ENCODE assay signal across 14 cellular contexts in the genomic region with DNA sequence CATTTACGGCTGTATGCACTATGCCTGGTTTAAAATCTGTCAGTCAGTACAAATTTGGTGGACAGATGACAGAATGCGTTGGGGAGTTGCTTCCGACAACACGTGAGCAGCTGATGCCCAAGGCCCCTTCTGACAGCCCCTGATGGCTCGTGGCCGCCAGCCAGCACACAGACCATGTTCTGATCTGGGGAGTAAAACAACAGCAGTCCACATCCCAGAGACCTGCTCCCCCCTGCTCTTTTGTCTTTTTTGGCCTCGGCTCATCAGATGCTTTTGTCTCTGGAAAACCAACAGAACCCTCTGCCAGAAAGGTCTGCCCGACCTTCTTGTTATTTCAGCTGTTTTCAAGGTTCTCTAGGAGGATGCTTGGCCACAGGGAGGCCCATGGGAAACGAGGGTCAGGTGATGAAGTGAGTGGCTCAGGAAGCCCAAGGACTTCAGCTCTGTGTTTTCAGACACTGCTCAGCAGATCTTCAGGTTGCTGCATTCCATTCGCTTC. TPM values are rescaled to one million over a fixed set of nuclear protein-coding genes. Genes with fewer than 3 reads are reported as not detected.
DNase-seq lines count a peak whose midpoint lies in the region; ATAC-seq and TF ChIP-seq lines count a peak whose summit lies in the region.
"Had no signal": no experiment of that assay in that cellular context is flagged by ENCODE, and none has a peak within 500 bp of the region (broad histone marks: within the 10 kb centered on the region; RNA-seq: fewer than 3 reads in every experiment).

No MANE protein-coding gene starts in this region.

- H4K20me1 ChIP-seq in BLaER1 treated with 17β-estradiol and CSF1 and Interleukin-3, amounts not matched to agents 10 nM and 100 nM = no peaks in the 10 kb centered on the region

- in situ Hi-C loops in GM13977 (cut with MboI; ENCODE audit: low pct_unique_long_range_greater_than_20kb, low sequenced_read_pairs, unreplicated experiment) = no loop called here

- WGBS in adrenal gland, 4 donors = 38 to 47% (median 39%) methylated on average over 10 of the region's 10 CpGs

- H3K4me3 ChIP-seq in BLaER1 treated with 17β-estradiol and CSF1 and Interleukin-3, amounts not matched to agents 10 nM and 100 nM = no peak overlapping the region
- H3K4me3 ChIP-seq in adrenal gland = no peak overlapping the region
- H3K4me3 ChIP-seq: body of pancreas had no signal

- DNase-seq in NCI-H1694 (lab: John Stamatoyannopoulos, UW) = peak; percentile 71
- DNase-seq in adrenal gland = peak in 6 of 7 donors; percentile 36 to 67 (median 53)
- peak; percentile 78 for DNase-seq in islet precursor cell
- DNase-seq in GM13977 (ENCODE audit: low spot score) = no peak
- no peak for DNase-seq in NCI-H1048 (lab: John Stamatoyannopoulos, UW)
- no peak for DNase-seq in hippocampal formation (lab: John Stamatoyannopoulos, UW)
- DNase-seq: activated CD4-positive, CD25-positive, alpha-beta regulatory T cell; activated T-cell treated with anti-CD3 and anti-CD28 coated beads, Interleukin-2, amount 50 U/mL, for 1 hour; body of pancreas; stimulated activated CD4-positive, alpha-beta T cell treated with anti-CD3 and anti-CD28 coated beads, Interleukin-4, amount 100 ng/mL, for 1 hour; stimulated activated naive B cell treated with anti-CD40 and anti-IgM and Interleukin-4, amounts not matched to agents 10 μg/mL and 1 μg/mL and 100 μg/mL, for 72 hours had no signal

- H3K9me3 ChIP-seq in BLaER1 treated with 17β-estradiol and CSF1 and Interleukin-3, amounts not matched to agents 10 nM and 100 nM (replicated peaks in 1 of 11) = peaks cover 0 to 46% (median 11%) of the 10 kb centered on the region in 11 experiments; a peak in 14 of 22 replicates
- no peaks in the 10 kb centered on the region for H3K9me3 ChIP-seq in adrenal gland (replicated peaks in 1 of 3)
- H3K9me3 ChIP-seq: body of pancreas had no signal

- peak overlapping the region in 2 of 11 experiments; percentile 9 to 22; a peak in 3 of 22 replicates for H3K27ac ChIP-seq in BLaER1 treated with 17β-estradiol and CSF1 and Interleukin-3, amounts not matched to agents 10 nM and 100 nM
- H3K27ac ChIP-seq in adrenal gland = peak overlapping the region in 3 of 5 donors; percentile 52 to 65 (median 55)
- H3K27ac ChIP-seq: body of pancreas had no signal

- H3K4me1 ChIP-seq in BLaER1 treated with 17β-estradiol and CSF1 and Interleukin-3, amounts not matched to agents 10 nM and 100 nM = peaks cover 19 to 51% (median 37%) of the 10 kb centered on the region in 10 experiments
- H3K4me1 ChIP-seq in adrenal gland (replicated peaks in 1 of 2) = peaks cover 7% of the 10 kb centered on the region in 2 donors

- TF ChIP-seq CTCF in adrenal gland (IDR thresholded peaks at IDR 0.05) (no peak), GM13977 (IDR thresholded peaks at IDR 0.05; ENCODE audit: extremely low read depth, insufficient read depth, missing control alignments) (no peak)

- H3K9ac ChIP-seq in BLaER1 treated with 17β-estradiol and CSF1 and Interleukin-3, amounts not matched to agents 10 nM and 100 nM = 0 out of 22 replicates have a peak overlapping the region, but pooled peaks of 1 of the 11 experiments have one; percentile 19

- H3K27me3 ChIP-seq in BLaER1 treated with 17β-estradiol and CSF1 and Interleukin-3, amounts not matched to agents 10 nM and 100 nM = no peaks in the 10 kb centered on the region
- H3K27me3 ChIP-seq in adrenal gland = no peaks in the 10 kb centered on the region
- H3K27me3 ChIP-seq: body of pancreas had no signal

- no peak for TF ChIP-seq POLR2A in adrenal gland (IDR thresholded peaks at IDR 0.05)

- peak overlapping the region in 9 of 11 experiments; percentile 1 to 31 (median 16); a peak in 10 of 22 replicates for H3K4me2 ChIP-seq in BLaER1 treated with 17β-estradiol and CSF1 and Interleukin-3, amounts not matched to agents 10 nM and 100 nM

- H3K36me3 ChIP-seq in BLaER1 treated with 17β-estradiol and CSF1 and Interleukin-3, amounts not matched to agents 10 nM and 100 nM = peaks cover 0 to 6% (median 0%) of the 10 kb centered on the region in 11 experiments; a peak in 5 of 22 replicates
- no peaks in the 10 kb centered on the region for H3K36me3 ChIP-seq in adrenal gland (replicated peaks in 1 of 2)

- ATAC-seq in GM19463 (IDR thresholded peaks at IDR 0.05; ENCODE audit: unreplicated experiment) = no peak
- ATAC-seq: body of pancreas; stimulated activated naive B cell treated with anti-CD40 and anti-IgM and Interleukin-4, amounts not matched to agents 10 μg/mL and 1 μg/mL and 100 μg/mL, for 72 hours had no signal

- intact Hi-C loops in adrenal gland (cut with DNase I) = no loop called here

RNA-seq across cellular contexts. Expression of a gene that starts 10.8 kb away (rescaled TPM):
- total RNA-seq in adrenal gland = 10 to 100 TPM in 4 of 8 donors, 1 to 10 TPM in 4; 7.3 to 49.6 (median 12.7) TPM
- polyA plus RNA-seq in adrenal gland = 10 to 100 TPM in 1 of 3 donors, 1 to 10 TPM in 2; 2.1 to 22.9 (median 3.1) TPM

RNA-seq across cellular contexts. Expression of a gene that starts 11.2 kb away (rescaled TPM):
- total RNA-seq in adrenal gland = 10 to 100 TPM in 1 of 8 donors, 1 to 10 TPM in 6, under 1 TPM in 1; 0.84 to 83.0 (median 2.5) TPM
- 10 to 100 TPM in 1 of 3 donors, 1 to 10 TPM in 1, under 1 TPM in 1; 0.47 to 59.7 (median 1.1) TPM for polyA plus RNA-seq in adrenal gland
- total RNA-seq: epithelial cell of proximal tubule had no signal

RNA-seq across cellular contexts. Expression of a gene that starts 54.3 kb away (rescaled TPM):
- 100 to 1,000 TPM in 1 of 8 donors, 10 to 100 TPM in 7; 55.5 to 113 (median 72.6) TPM for total RNA-seq in adrenal gland
- 100 to 1,000 TPM in 2 of 3 donors, 10 to 100 TPM in 1; 82.6 to 135 (median 135) TPM for polyA plus RNA-seq in adrenal gland

Comparison
In these comparisons a context has a peak if more than half of its experiments do, and no peak if none do; other contexts are left out.
1. DNase-seq: peak in NCI-H1694 (single experiment), adrenal gland (6 of 7) and islet precursor cell (single experiment); none in GM13977 (single experiment), NCI-H1048 (single experiment) and hippocampal formation (0 of 2).